2 cellular contexts compared by ENCODE assay signal in the genomic region with DNA sequence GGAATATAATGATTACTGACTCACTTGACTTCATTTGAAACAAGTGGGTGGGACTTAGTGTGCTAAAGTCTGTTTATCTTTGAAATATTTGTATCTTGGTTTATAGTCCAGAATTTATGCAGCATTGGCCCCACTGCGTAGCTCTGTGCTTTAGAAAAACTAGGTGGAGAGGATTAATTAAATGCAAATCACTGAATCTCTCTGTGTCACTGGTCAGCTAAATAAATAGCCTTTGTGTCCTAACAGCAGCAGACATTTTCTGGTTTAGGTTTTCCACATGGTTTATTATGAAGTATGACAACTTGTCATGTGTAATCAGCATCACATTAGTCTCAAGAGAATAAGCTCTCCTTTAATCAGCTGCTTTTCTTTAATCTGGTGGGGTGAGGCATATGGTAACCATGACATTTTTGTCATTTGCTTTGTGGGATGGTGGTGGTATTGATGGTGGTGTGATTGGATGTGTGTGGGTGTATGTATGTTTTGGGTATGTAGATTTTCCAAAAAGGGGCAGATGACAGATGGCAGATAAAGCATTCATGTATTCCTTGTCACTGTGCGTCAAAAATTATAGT.
TF ChIP-seq lines count a peak whose summit lies in the region.

No MANE protein-coding gene starts in this region.

TF ChIP-seq in K562, 482 proteins besides CTCF, POLR2A, EP300 and RAD21 (continues in another document):
- TF ChIP-seq TSC22D4 (tag; IDR thresholded peaks at IDR 0.05) (peak; percentile 56; the same call in 1 of the 2 replicates), NCOA6 (IDR thresholded peaks at IDR 0.05) (no peak), KDM1A (IDR thresholded peaks at IDR 0.05) (0 out of 4 replicates have a peak, but pooled peaks of 1 of the 2 experiments have one; percentile 25), MTA3 (IDR thresholded peaks at IDR 0.05; ENCODE audit: borderline replicate concordance) (no peak), NFE2 (IDR thresholded peaks at IDR 0.05; ENCODE audit: low read depth) (no peak), RFX1 (IDR thresholded peaks at IDR 0.05) (peak; percentile 56), TRIM28 (IDR thresholded peaks at IDR 0.05) (no peak), ZNF766 (CRISPR knock-in tag; conservative IDR thresholded peaks at IDR 0.05) (peak; percentile 46; the same call in 1 of the 2 replicates), MAFG (tag; conservative IDR thresholded peaks at IDR 0.05) (no peak), THRAP3 (IDR thresholded peaks at IDR 0.05; ENCODE audit: borderline replicate concordance) (0 out of 2 replicates have a peak, but pooled peaks have one; percentile 43), TFAM (CRISPR knock-in tag; conservative IDR thresholded peaks at IDR 0.05) (no peak), GABPB1 (CRISPR knock-in tag; IDR thresholded peaks at IDR 0.05) (no peak), ILF3 (IDR thresholded peaks at IDR 0.05; ENCODE audit: borderline replicate concordance) (no peak), FOS (IDR thresholded peaks at IDR 0.05; ENCODE audit: extremely low read depth, insufficient read length) (no peak), ELF4 (CRISPR knock-in tag; IDR thresholded peaks at IDR 0.05) (no peak), IFI16 (CRISPR knock-in tag; IDR thresholded peaks at IDR 0.05) (no peak), PYGO2 (tag; IDR thresholded peaks at IDR 0.05) (0 out of 2 replicates have a peak, but pooled peaks have one; percentile 5), ZNF707 (CRISPR knock-in tag; conservative IDR thresholded peaks at IDR 0.05) (no peak), FOXK1 (CRISPR knock-in tag; IDR thresholded peaks at IDR 0.05; ENCODE audit: borderline replicate concordance) (no peak)
- TF ChIP-seq, protein P1, sequence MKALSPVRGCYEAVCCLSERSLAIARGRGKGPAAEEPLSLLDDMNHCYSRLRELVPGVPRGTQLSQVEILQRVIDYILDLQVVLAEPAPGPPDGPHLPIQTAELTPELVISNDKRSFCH (CRISPR knock-in tag; IDR thresholded peaks at IDR 0.05), result no peak
- TF ChIP-seq, protein P1 (tag; IDR thresholded peaks at IDR 0.05), result peak; percentile 48; the same call in 1 of the 2 replicates
- TF ChIP-seq, protein P2, sequence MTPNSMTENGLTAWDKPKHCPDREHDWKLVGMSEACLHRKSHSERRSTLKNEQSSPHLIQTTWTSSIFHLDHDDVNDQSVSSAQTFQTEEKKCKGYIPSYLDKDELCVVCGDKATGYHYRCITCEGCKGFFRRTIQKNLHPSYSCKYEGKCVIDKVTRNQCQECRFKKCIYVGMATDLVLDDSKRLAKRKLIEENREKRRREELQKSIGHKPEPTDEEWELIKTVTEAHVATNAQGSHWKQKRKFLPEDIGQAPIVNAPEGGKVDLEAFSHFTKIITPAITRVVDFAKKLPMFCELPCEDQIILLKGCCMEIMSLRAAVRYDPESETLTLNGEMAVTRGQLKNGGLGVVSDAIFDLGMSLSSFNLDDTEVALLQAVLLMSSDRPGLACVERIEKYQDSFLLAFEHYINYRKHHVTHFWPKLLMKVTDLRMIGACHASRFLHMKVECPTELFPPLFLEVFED (CRISPR knock-in tag; conservative IDR thresholded peaks at IDR 0.05), result peak; percentile 60; the same call in 1 of the 2 replicates
- TF ChIP-seq, protein P3, sequence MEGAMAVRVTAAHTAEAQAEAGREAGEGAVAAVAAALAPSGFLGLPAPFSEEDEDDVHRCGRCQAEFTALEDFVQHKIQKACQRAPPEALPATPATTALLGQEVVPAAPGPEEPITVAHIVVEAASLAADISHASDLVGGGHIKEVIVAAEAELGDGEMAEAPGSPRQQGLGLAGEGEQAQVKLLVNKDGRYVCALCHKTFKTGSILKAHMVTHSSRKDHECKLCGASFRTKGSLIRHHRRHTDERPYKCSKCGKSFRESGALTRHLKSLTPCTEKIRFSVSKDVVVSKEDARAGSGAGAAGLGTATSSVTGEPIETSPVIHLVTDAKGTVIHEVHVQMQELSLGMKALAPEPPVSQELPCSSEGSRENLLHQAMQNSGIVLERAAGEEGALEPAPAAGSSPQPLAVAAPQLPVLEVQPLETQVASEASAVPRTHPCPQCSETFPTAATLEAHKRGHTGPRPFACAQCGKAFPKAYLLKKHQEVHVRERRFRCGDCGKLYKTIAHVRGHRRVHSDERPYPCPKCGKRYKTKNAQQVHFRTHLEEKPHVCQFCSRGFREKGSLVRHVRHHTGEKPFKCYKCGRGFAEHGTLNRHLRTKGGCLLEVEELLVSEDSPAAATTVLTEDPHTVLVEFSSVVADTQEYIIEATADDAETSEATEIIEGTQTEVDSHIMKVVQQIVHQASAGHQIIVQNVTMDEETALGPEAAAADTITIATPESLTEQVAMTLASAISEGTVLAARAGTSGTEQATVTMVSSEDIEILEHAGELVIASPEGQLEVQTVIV (CRISPR knock-in tag; IDR thresholded peaks at IDR 0.05; ENCODE audit: borderline replicate concordance), result no peak

TF ChIP-seq in HepG2, 621 proteins besides CTCF, POLR2A, EP300 and RAD21:
- TF ChIP-seq, protein P4, sequence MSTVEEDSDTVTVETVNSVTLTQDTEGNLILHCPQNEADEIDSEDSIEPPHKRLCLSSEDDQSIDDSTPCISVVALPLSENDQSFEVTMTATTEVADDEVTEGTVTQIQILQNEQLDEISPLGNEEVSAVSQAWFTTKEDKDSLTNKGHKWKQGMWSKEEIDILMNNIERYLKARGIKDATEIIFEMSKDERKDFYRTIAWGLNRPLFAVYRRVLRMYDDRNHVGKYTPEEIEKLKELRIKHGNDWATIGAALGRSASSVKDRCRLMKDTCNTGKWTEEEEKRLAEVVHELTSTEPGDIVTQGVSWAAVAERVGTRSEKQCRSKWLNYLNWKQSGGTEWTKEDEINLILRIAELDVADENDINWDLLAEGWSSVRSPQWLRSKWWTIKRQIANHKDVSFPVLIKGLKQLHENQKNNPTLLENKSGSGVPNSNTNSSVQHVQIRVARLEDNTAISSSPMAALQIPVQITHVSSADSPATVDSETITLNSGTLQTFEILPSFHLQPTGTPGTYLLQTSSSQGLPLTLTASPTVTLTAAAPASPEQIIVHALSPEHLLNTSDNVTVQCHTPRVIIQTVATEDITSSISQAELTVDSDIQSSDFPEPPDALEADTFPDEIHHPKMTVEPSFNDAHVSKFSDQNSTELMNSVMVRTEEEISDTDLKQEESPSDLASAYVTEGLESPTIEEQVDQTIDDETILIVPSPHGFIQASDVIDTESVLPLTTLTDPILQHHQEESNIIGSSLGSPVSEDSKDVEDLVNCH (CRISPR knock-in tag; IDR thresholded peaks at IDR 0.05), result no peak
- TF ChIP-seq ZMYM2 (CRISPR knock-in tag; IDR thresholded peaks at IDR 0.05), result no peak
- TF ChIP-seq, protein P5, sequence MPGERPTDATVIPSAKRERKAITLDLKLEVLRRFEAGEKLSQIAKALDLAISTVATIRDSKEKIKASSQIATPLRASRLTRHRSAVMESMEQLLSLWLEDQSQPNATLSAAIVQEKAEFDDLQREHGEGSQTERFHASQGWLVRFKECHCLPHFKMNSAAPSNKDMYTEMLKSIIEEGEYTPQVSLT (CRISPR knock-in tag; IDR thresholded peaks at IDR 0.05; ENCODE audit: borderline replicate concordance, low read depth), result no peak
